Comparison of ENCODE assay signal across 8 cellular contexts in the genomic region with DNA sequence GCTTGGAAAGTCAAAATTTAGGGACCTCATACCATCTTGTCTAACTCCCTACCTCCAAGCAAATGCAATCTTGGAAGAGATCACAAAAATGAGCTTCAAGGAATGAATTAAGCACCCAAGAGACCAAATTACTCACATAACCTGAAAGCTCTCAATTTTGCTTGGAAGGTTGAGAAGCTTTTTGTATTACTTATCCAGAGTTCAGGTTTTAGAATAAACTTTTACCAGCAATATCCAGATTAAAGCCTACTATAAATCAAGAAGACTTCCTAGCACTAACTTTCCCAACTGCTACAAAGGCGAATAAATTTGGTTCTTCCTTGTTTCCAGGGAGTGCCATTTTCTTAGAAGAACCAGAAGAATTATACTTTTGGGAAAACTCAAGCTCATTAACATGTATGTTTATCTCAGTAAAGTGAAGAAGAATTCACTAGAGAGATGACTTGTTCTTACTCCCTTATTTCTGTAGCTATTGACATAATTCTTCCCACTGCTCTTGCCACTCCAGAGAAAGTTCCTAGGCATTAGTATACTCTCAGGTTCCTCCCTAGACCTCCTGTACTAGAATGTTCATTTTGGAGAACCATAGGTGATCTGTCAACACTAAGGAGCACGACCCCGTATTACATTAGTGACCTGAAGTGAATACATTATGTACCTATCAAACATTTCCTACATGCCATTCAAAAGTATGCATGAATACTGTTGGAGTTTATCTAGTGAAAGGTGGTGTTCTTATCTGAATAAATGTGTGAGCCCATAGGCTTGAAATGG.
DNase-seq lines count a peak whose midpoint lies in the region; ATAC-seq and TF ChIP-seq lines count a peak whose summit lies in the region.

No MANE protein-coding gene starts in this region.

- H3K4me3 ChIP-seq in brain microvascular endothelial cell (ENCODE audit: low read depth, low read length) (peak overlapping the region; percentile 100), mucosa of rectum (ENCODE audit: low read length in 2 of 2) (peak overlapping the region; percentile 37 to 93)

- TF ChIP-seq CTCF in brain microvascular endothelial cell (IDR thresholded peaks at IDR 0.05; ENCODE audit: low read depth, low read length, missing control alignments): no peak

- H3K9me3 Mint-ChIP-seq in stimulated activated naive CD8-positive, alpha-beta T cell treated with anti-CD3 and anti-CD28 coated beads, Interleukin-15, Interleukin-2, amounts not matched to agents 100 ng/mL and 50 ng/mL, for 24 hours: no peaks in the 10 kb centered on the region

- H3K27me3 ChIP-seq in brain microvascular endothelial cell (replicated peaks) (no peaks in the 10 kb centered on the region), mucosa of rectum (ENCODE audit: control insufficient read depth in 2 of 2, insufficient read depth in 2 of 2, low read length in 2 of 2) (no peaks in the 10 kb centered on the region)

- peaks cover 62% of the 10 kb centered on the region for H3K36me3 Mint-ChIP-seq in stimulated activated naive CD8-positive, alpha-beta T cell treated with anti-CD3 and anti-CD28 coated beads, Interleukin-15, Interleukin-2, amounts not matched to agents 100 ng/mL and 50 ng/mL, for 24 hours (ENCODE audit: low read depth)

- H3K36me3 ChIP-seq in brain microvascular endothelial cell (replicated peaks) (peaks cover 37% of the 10 kb centered on the region), mucosa of rectum (ENCODE audit: control insufficient read depth in 2 of 2, insufficient read depth in 2 of 2, low read length in 2 of 2) (peaks cover 10 to 20% of the 10 kb centered on the region in 2 donors)

- in situ Hi-C loops in brain microvascular endothelial cell (cut with HindIII; ENCODE audit: low pct_ligation_motif_present, low sequenced_read_pairs): loop anchor here (25.0 kb wide), 1 partner anchor 161 kb away; no protein-coding TSS in a partner anchor

- peaks cover 86% of the 10 kb centered on the region for H3K4me1 Mint-ChIP-seq in stimulated activated naive CD8-positive, alpha-beta T cell treated with anti-CD3 and anti-CD28 coated beads, Interleukin-15, Interleukin-2, amounts not matched to agents 100 ng/mL and 50 ng/mL, for 24 hours (ENCODE audit: low read depth)

- H3K27me3 Mint-ChIP-seq in stimulated activated naive CD8-positive, alpha-beta T cell treated with anti-CD3 and anti-CD28 coated beads, Interleukin-15, Interleukin-2, amounts not matched to agents 100 ng/mL and 50 ng/mL, for 24 hours: no peaks in the 10 kb centered on the region

- H3K9ac ChIP-seq in mucosa of rectum (ENCODE audit: low read depth in 1 of 2, low read length in 2 of 2): peak overlapping the region; percentile 26 to 99

- H3K9me3 ChIP-seq in mucosa of rectum (ENCODE audit: control insufficient read depth in 2 of 2, low read length in 2 of 2): no peaks in the 10 kb centered on the region

- DNase-seq in stimulated activated naive CD8-positive, alpha-beta T cell treated with anti-CD3 and anti-CD28 coated beads, Interleukin-15, Interleukin-2, amounts not matched to agents 100 U/mL and 50 U/mL, for 24 hours: no peak
- DNase-seq in brain microvascular endothelial cell: no peak
- DNase-seq in NCI-H1694 (lab: John Stamatoyannopoulos, UW): no peak
- no peak for DNase-seq in NCI-H82 (lab: John Stamatoyannopoulos, UW)
- no peak for DNase-seq in effector CD8-positive, alpha-beta T cell (lab: John Stamatoyannopoulos, UW)

- no peak for ATAC-seq in stimulated activated naive CD8-positive, alpha-beta T cell treated with anti-CD3 and anti-CD28 coated beads, Interleukin-15, Interleukin-2, amounts not matched to agents 100 U/mL and 50 U/mL, for 24 hours
- no peak for ATAC-seq in GM19023 (IDR thresholded peaks at IDR 0.05; ENCODE audit: unreplicated experiment)

- peak overlapping the region; percentile 2 for H3K27ac Mint-ChIP-seq in stimulated activated naive CD8-positive, alpha-beta T cell treated with anti-CD3 and anti-CD28 coated beads, Interleukin-15, Interleukin-2, amounts not matched to agents 100 ng/mL and 50 ng/mL, for 24 hours

- peak overlapping the region; percentile 95 for H3K4me3 Mint-ChIP-seq in stimulated activated naive CD8-positive, alpha-beta T cell treated with anti-CD3 and anti-CD28 coated beads, Interleukin-15, Interleukin-2, amounts not matched to agents 100 ng/mL and 50 ng/mL, for 24 hours

- peaks cover 33 to 48% of the 10 kb centered on the region in 2 donors for H3K4me1 ChIP-seq in mucosa of rectum (ENCODE audit: control insufficient read depth in 2 of 2, insufficient read depth in 2 of 2, low read length in 2 of 2)

- H3K27ac ChIP-seq in brain microvascular endothelial cell: peak overlapping the region; percentile 20
- H3K27ac ChIP-seq in mucosa of rectum (ENCODE audit: low read depth in 2 of 2, low read length in 2 of 2): peak overlapping the region; percentile 97 to 99
